In genomic region chr20:60467771-60468170, GRCh38 we compare ENCODE assay signal across 20 cellular contexts.
A peak's percentile ranks its signal among the peaks of the same experiment; 100 is the strongest.
DNase-seq lines count a peak whose midpoint lies in the region; ATAC-seq and TF ChIP-seq lines count a peak whose summit lies in the region.
"Had no signal": no experiment of that assay in that cellular context is flagged by ENCODE, and none has a peak within 500 bp of the region (broad histone marks: within the 10 kb centered on the region; RNA-seq: fewer than 3 reads in every experiment).

No MANE protein-coding gene starts in this region.

- H3K4me1 ChIP-seq in left ventricle myocardium inferior (peaks cover 16% of the 10 kb centered on the region), thyroid gland (peaks cover 38 to 58% of the 10 kb centered on the region in 2 donors), mammary epithelial cell (ENCODE audit: insufficient read depth, low read length) (no peaks in the 10 kb centered on the region)
- H3K4me1 ChIP-seq: A549; BE2C; BLaER1 treated with 17β-estradiol and CSF1 and Interleukin-3, amounts not matched to agents 10 nM and 100 nM had no signal

- ATAC-seq in left ventricle myocardium superior, result no peak
- ATAC-seq: A549 had no signal

- no peaks in the 10 kb centered on the region for H3K27me3 ChIP-seq in left ventricle myocardium inferior (ENCODE audit: low read depth)
- H3K27me3 ChIP-seq in thyroid gland, result no peaks in the 10 kb centered on the region
- H3K27me3 ChIP-seq in mammary epithelial cell (ENCODE audit: insufficient read depth, low read length), result peaks cover 2% of the 10 kb centered on the region
- H3K27me3 ChIP-seq: BE2C; BLaER1 treated with 17β-estradiol and CSF1 and Interleukin-3, amounts not matched to agents 10 nM and 100 nM had no signal

- dilution Hi-C loops in mammary epithelial cell (cut with HindIII; ENCODE audit: low sequenced_read_pairs), result no loop called here

- CTCF ChIA-PET in mammary epithelial cell (lab: Charles Lee; ENCODE audit: low non-redundant PET), result no interaction called here

- intact Hi-C loops in left ventricle myocardium inferior (cut with micrococcal nuclease), result no loop called here
- intact Hi-C loops in left ventricle myocardium superior (cut with micrococcal nuclease), result no loop called here
- intact Hi-C loops in thyroid gland (cut with DNase I), result loop anchor here (10.0 kb wide), 1 partner anchor 57 kb away; no protein-coding TSS in a partner anchor
- intact Hi-C loops in mammary epithelial cell (cut with micrococcal nuclease), result no loop called here

- no peak overlapping the region for H3K4me2 ChIP-seq in mammary epithelial cell (ENCODE audit: insufficient read depth, low read depth, low read length)
- H3K4me2 ChIP-seq: A549; BLaER1 treated with 17β-estradiol and CSF1 and Interleukin-3, amounts not matched to agents 10 nM and 100 nM had no signal

- no TSS peak for BruUV-seq in mammary epithelial cell (replicated peaks; lab: Mats Ljungman, UMichigan)

- no peaks in the 10 kb centered on the region for H3K79me2 ChIP-seq in mammary epithelial cell (ENCODE audit: insufficient read depth, low read length)

- no peak for DNase-seq in left ventricle myocardium inferior
- DNase-seq in left ventricle myocardium superior, result no peak
- peak; percentile 13 for DNase-seq in ecto neural progenitor cell (ENCODE audit: low spot score)
- peak; percentile 77 to 82 for DNase-seq in thyroid gland
- no peak for DNase-seq in mucosa of gallbladder (ENCODE audit: low spot score)
- no peak for DNase-seq in mammary epithelial cell
- DNase-seq in DMS53 (lab: John Stamatoyannopoulos, UW), result no peak
- DNase-seq: 8988T; ACHN; AML-193; BE2C; CD4-positive, alpha-beta T cell; CD8-positive, alpha-beta memory T cell; DMS 273 treated with DMSO at 0.1 percent for 48 hours; DMS79 treated with DMSO at 0.1 percent for 48 hours; GF-D8; GOT3; HCEC 1CT had no signal

- TF ChIP-seq CTCF in left ventricle myocardium inferior (IDR thresholded peaks at IDR 0.05; ENCODE audit: borderline replicate concordance) (no peak), thyroid gland (IDR thresholded peaks at IDR 0.05) (no peak), mammary epithelial cell (conservative IDR thresholded peaks at IDR 0.05 in 1 of 2, IDR thresholded peaks at IDR 0.05 in 1 of 2; ENCODE audit: extremely low read depth in 1 of 2, insufficient read depth in 1 of 2, low read depth in 1 of 2, low read length in 2 of 2) (no peak)

- H3K9ac ChIP-seq in mammary epithelial cell (ENCODE audit: insufficient read depth, low read length), result no peak overlapping the region
- H3K9ac ChIP-seq: BLaER1 treated with 17β-estradiol and CSF1 and Interleukin-3, amounts not matched to agents 10 nM and 100 nM had no signal

- H4K20me1 ChIP-seq in mammary epithelial cell (ENCODE audit: insufficient read depth, low read length), result no peaks in the 10 kb centered on the region
- H4K20me1 ChIP-seq: BLaER1 treated with 17β-estradiol and CSF1 and Interleukin-3, amounts not matched to agents 10 nM and 100 nM had no signal

- no peaks in the 10 kb centered on the region for H3K36me3 ChIP-seq in left ventricle myocardium inferior
- H3K36me3 ChIP-seq in thyroid gland, result no peaks in the 10 kb centered on the region
- no peaks in the 10 kb centered on the region for H3K36me3 ChIP-seq in mammary epithelial cell (ENCODE audit: insufficient read depth, low read length)
- H3K36me3 ChIP-seq: BE2C; BLaER1 treated with 17β-estradiol and CSF1 and Interleukin-3, amounts not matched to agents 10 nM and 100 nM had no signal

- 32 to 53% methylated on average over 4 of the region's 4 CpGs for WGBS in thyroid gland, 2 donors
- WGBS in mammary epithelial cell (ENCODE audit: low coverage, missing lambda C conversion rate), result 90% methylated on average over 4 of the region's 4 CpGs

- H3K27ac ChIP-seq in left ventricle myocardium inferior (replicated peaks), result peak overlapping the region; percentile 48
- peak overlapping the region; percentile 82 to 96 (median 94) for H3K27ac ChIP-seq in thyroid gland
- H3K27ac ChIP-seq in mammary epithelial cell (ENCODE audit: insufficient read depth, low read depth, low read length), result no peak overlapping the region
- H3K27ac ChIP-seq: A549; BLaER1 treated with 17β-estradiol and CSF1 and Interleukin-3, amounts not matched to agents 10 nM and 100 nM had no signal

- in situ Hi-C loops in mammary epithelial cell (cut with MboI; ENCODE audit: low sequenced_read_pairs in 2 of 2), result no loop called here

- no peaks in the 10 kb centered on the region for H3K9me3 ChIP-seq in left ventricle myocardium inferior (replicated peaks)
- no peaks in the 10 kb centered on the region for H3K9me3 ChIP-seq in thyroid gland
- H3K9me3 ChIP-seq in mammary epithelial cell (replicated peaks; ENCODE audit: insufficient read depth, low read length), result no peaks in the 10 kb centered on the region
- H3K9me3 ChIP-seq: A549; BE2C; BLaER1 treated with 17β-estradiol and CSF1 and Interleukin-3, amounts not matched to agents 10 nM and 100 nM had no signal

- no peak overlapping the region for H2AFZ ChIP-seq in mammary epithelial cell (ENCODE audit: low read depth, low read length)

- H3K4me3 ChIP-seq in left ventricle myocardium inferior, result no peak overlapping the region
- H3K4me3 ChIP-seq in thyroid gland (replicated peaks in 1 of 3), result no peak overlapping the region
- no peak overlapping the region for H3K4me3 ChIP-seq in mammary epithelial cell (replicated peaks in 1 of 3; ENCODE audit: insufficient read depth in 1 of 3, low read depth in 2 of 3, low read length in 3 of 3)
- H3K4me3 ChIP-seq: A549; BLaER1 treated with 17β-estradiol and CSF1 and Interleukin-3, amounts not matched to agents 10 nM and 100 nM had no signal

- TF ChIP-seq POLR2A in thyroid gland (IDR thresholded peaks at IDR 0.05), result peak in 1 of 2 donors; percentile 27

Comparison
In these comparisons a context has a peak if more than half of its experiments do, and no peak if none do; other contexts are left out.
1. DNase-seq: peak in ecto neural progenitor cell (single experiment) and thyroid gland (2 of 2); none in left ventricle myocardium inferior (single experiment), left ventricle myocardium superior (single experiment), mucosa of gallbladder (single experiment), mammary epithelial cell (single experiment) and DMS53 (single experiment).